1 cellular context compared by ENCODE assay signal in the genomic region with DNA sequence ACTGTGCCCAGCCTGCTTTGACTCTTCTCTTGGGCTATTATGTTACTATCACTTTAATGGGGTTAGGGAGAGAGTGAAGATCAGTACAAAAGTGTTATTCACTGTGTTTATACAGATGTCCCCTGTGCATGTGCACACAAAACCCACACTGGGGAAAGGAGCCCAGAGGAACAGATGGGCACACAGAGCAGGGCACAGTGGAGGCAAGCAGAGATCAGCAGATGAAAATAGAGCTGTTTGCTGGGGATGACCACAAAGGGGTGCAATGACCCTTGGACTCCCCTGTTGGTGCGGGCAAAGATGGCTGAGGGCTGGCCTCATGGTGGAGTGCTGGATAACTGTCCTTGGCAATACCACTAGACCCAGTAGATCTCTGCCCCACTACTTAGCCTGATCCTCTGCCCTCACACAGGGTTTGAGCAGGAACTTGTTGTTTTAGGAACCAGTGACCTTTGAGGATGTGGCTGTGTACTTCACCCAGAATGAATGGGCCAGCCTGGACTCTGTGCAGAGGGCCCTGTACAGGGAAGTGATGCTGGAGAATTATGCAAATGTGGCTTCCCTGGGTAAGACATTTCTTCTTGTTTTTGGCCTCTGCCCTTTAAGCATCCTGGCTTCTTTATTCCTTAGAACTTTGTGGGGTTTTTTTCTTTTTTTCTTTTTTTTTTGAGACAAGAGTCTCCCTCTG.
TF ChIP-seq lines count a peak whose summit lies in the region.

No MANE protein-coding gene starts in this region.

TF ChIP-seq in GM12878, 131 proteins besides CTCF, POLR2A, EP300 and RAD21:
- TF ChIP-seq ZNF217 (IDR thresholded peaks at IDR 0.05): no peak
- no peak for TF ChIP-seq STAT1 (conservative IDR thresholded peaks at IDR 0.05)
- TF ChIP-seq RB1 (IDR thresholded peaks at IDR 0.05; ENCODE audit: borderline replicate concordance): no peak
- TF ChIP-seq SRF (IDR thresholded peaks at IDR 0.05; ENCODE audit: low read depth in 2 of 2, low read length in 2 of 2): no peak
- no peak for TF ChIP-seq BCL11A (IDR thresholded peaks at IDR 0.05; ENCODE audit: low read depth, low read length)
- no peak for TF ChIP-seq NFYA (IDR thresholded peaks at IDR 0.05; ENCODE audit: borderline replicate concordance, low read depth, low read length)
- TF ChIP-seq NR2C1 (IDR thresholded peaks at IDR 0.05): no peak
- TF ChIP-seq LARP7 (IDR thresholded peaks at IDR 0.05): no peak
- TF ChIP-seq TARDBP (IDR thresholded peaks at IDR 0.05; ENCODE audit: borderline replicate concordance): no peak
- TF ChIP-seq, protein P1, sequence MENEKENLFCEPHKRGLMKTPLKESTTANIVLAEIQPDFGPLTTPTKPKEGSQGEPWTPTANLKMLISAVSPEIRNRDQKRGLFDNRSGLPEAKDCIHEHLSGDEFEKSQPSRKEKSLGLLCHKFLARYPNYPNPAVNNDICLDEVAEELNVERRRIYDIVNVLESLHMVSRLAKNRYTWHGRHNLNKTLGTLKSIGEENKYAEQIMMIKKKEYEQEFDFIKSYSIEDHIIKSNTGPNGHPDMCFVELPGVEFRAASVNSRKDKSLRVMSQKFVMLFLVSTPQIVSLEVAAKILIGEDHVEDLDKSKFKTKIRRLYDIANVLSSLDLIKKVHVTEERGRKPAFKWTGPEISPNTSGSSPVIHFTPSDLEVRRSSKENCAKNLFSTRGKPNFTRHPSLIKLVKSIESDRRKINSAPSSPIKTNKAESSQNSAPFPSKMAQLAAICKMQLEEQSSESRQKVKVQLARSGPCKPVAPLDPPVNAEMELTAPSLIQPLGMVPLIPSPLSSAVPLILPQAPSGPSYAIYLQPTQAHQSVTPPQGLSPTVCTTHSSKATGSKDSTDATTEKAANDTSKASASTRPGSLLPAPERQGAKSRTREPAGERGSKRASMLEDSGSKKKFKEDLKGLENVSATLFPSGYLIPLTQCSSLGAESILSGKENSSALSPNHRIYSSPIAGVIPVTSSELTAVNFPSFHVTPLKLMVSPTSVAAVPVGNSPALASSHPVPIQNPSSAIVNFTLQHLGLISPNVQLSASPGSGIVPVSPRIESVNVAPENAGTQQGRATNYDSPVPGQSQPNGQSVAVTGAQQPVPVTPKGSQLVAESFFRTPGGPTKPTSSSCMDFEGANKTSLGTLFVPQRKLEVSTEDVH (IDR thresholded peaks at IDR 0.05; ENCODE audit: low read depth, partially characterized antibody): no peak
- TF ChIP-seq NFIC (IDR thresholded peaks at IDR 0.05; ENCODE audit: low read depth, low read length): no peak
- no peak for TF ChIP-seq ZNF24 (IDR thresholded peaks at IDR 0.05)
- TF ChIP-seq SMAD1 (IDR thresholded peaks at IDR 0.05; ENCODE audit: low read depth, partially characterized antibody): no peak
